22 cellular contexts compared by ENCODE assay signal in the genomic region with DNA sequence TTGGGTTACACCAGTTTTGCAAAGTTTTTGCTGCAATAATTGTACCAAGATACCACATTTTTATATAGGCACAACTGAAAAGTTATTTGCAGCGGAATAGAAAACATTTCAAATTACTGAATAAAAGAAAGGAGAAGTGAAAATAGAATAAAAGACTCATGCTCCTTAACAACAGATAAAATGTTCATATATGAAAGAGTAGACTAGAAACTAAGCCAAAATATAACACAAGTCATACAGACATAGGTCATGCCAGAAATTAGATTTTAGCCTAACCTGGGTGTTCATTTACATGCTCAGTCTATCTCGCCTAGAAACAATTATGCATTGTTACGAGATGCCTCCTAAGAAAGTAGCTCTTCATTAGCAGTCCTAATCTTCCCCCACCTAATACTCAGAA.
"Had no signal": no experiment of that assay in that cellular context is flagged by ENCODE, and none has a peak within 500 bp of the region (broad histone marks: within the 10 kb centered on the region; RNA-seq: fewer than 3 reads in every experiment).

No MANE protein-coding gene starts in this region.

- ATAC-seq: activated CD8-positive, alpha-beta T cell treated with anti-CD3 and anti-CD28 coated beads for 36 hours; activated T-cell treated with anti-CD3 and anti-CD28 coated beads, Interleukin-2, amount 50 U/mL, for 4 hours; stimulated activated naive CD8-positive, alpha-beta T cell treated with anti-CD3 and anti-CD28 coated beads, Interleukin-15, Interleukin-2, amounts not matched to agents 100 U/mL and 50 U/mL, for 24 hours had no signal

- DNase-seq: activated B cell treated with CpG ODN at 0.5 μM for 24 hours; activated CD4-positive, alpha-beta T cell treated with anti-CD3 and anti-CD28 coated beads for 48 hours; activated CD8-positive, alpha-beta T cell treated with anti-CD3 and anti-CD28 coated beads for 36 hours; activated effector memory CD4-positive, alpha-beta T cell treated with Interleukin-2 at 50 U/mL for 16 hours; activated naive CD4-positive, alpha-beta T cell treated with anti-CD3 and anti-CD28 coated beads, Interleukin-2, amount 50 U/mL, for 16 hours; activated T-cell treated with anti-CD3 and anti-CD28 coated beads, Interleukin-2, amount 50 U/mL, for 4 hours; dorsolateral prefrontal cortex; erythroblast; hippocampal formation; kidney; left lung; occipital lobe; right cardiac atrium; small intestine; stimulated activated CD4-positive, alpha-beta T cell treated with anti-CD3 and anti-CD28 coated beads, Interleukin-4, amount 100 ng/mL, for 4 hours; stimulated activated CD8-positive, alpha-beta memory T cell treated with anti-CD3 and anti-CD28 coated beads, Interleukin-4, amount 100 ng/mL, for 48 hours; stimulated activated naive CD8-positive, alpha-beta T cell treated with anti-CD3 and anti-CD28 coated beads, Interleukin-15, Interleukin-2, amounts not matched to agents 100 U/mL and 50 U/mL, for 24 hours; trophoblast cell had no signal

- H3K36me3 ChIP-seq: left lung, prostate gland, suprapubic skin had no signal

- H3K4me1 Mint-ChIP-seq: nephron had no signal

- H3K9me3 ChIP-seq: left lung, prostate gland, suprapubic skin had no signal

- H3K9me3 Mint-ChIP-seq: activated B cell treated with CpG ODN at 0.5 μM for 24 hours; activated CD8-positive, alpha-beta T cell treated with anti-CD3 and anti-CD28 coated beads for 36 hours; activated T-cell treated with anti-CD3 and anti-CD28 coated beads, Interleukin-2, amount 50 U/mL, for 4 hours; T-helper 2 cell treated with Interferon-gamma antibody and Interleukin-4, amounts not matched to agents 5 μg/mL and 100 μg/mL, for 36 hours had no signal

- H3K4me3 ChIP-seq: dorsolateral prefrontal cortex, left lung, prostate gland, suprapubic skin had no signal

- H3K27me3 ChIP-seq: left lung, suprapubic skin had no signal

- H3K4me1 ChIP-seq: prostate gland had no signal

- H3K4me3 Mint-ChIP-seq: activated CD8-positive, alpha-beta T cell treated with anti-CD3 and anti-CD28 coated beads for 36 hours; activated T-cell treated with anti-CD3 and anti-CD28 coated beads, Interleukin-2, amount 50 U/mL, for 4 hours; nephron; T-helper 2 cell treated with Interferon-gamma antibody and Interleukin-4, amounts not matched to agents 5 μg/mL and 100 μg/mL, for 36 hours had no signal

- H3K27ac ChIP-seq: dorsolateral prefrontal cortex, prostate gland, suprapubic skin had no signal

- H3K27ac Mint-ChIP-seq: activated CD8-positive, alpha-beta T cell treated with anti-CD3 and anti-CD28 coated beads for 36 hours; nephron; T-helper 2 cell treated with Interferon-gamma antibody and Interleukin-4, amounts not matched to agents 5 μg/mL and 100 μg/mL, for 36 hours had no signal
